Comparison of ENCODE assay signal across 1 cellular context in genomic region chr11:120125005-120125404, GRCh38.
TF ChIP-seq lines count a peak whose summit lies in the region.

No MANE protein-coding gene starts in this region.

TF ChIP-seq in K562, 482 proteins besides CTCF, POLR2A, EP300 and RAD21 (continued from another document and continues in another):
- TF ChIP-seq UBTF (IDR thresholded peaks at IDR 0.05; ENCODE audit: borderline replicate concordance in 1 of 2, low read depth in 2 of 2, low read length in 2 of 2): 0 out of 4 replicates have a peak, but pooled peaks of 1 of the 2 experiments have one; percentile 32
- TF ChIP-seq ZNF79 (CRISPR knock-in tag; IDR thresholded peaks at IDR 0.05; ENCODE audit: low read depth): no peak
- no peak for TF ChIP-seq SNRNP70 (optimal IDR thresholded peaks at IDR 0.05; ENCODE audit: low read depth, low read length)
- TF ChIP-seq ZNF274 (IDR thresholded peaks at IDR 0.05; ENCODE audit: borderline replicate concordance, low read depth, low read length): no peak
- TF ChIP-seq GTF2E2 (tag; IDR thresholded peaks at IDR 0.05): no peak
- TF ChIP-seq MYNN (IDR thresholded peaks at IDR 0.05): no peak
- no peak for TF ChIP-seq MYNN (CRISPR knock-in tag; IDR thresholded peaks at IDR 0.05)
- no peak for TF ChIP-seq BRF2 (IDR thresholded peaks at IDR 0.05; ENCODE audit: borderline replicate concordance, insufficient read depth, insufficient read length)
- no peak for TF ChIP-seq CHD1 (IDR thresholded peaks at IDR 0.05; ENCODE audit: low read length)
- no peak for TF ChIP-seq ZNF24 (IDR thresholded peaks at IDR 0.05)
- TF ChIP-seq PRPF4 (IDR thresholded peaks at IDR 0.05; ENCODE audit: insufficient read depth, low read depth, low read length, poor library complexity, severe bottlenecking): no peak
- TF ChIP-seq NBN (IDR thresholded peaks at IDR 0.05; ENCODE audit: low read depth): no peak
- no peak for TF ChIP-seq CC2D1A (IDR thresholded peaks at IDR 0.05)
- 0 out of 2 replicates have a peak, but pooled peaks have one; percentile 28 for TF ChIP-seq ZBTB7A (IDR thresholded peaks at IDR 0.05; ENCODE audit: borderline replicate concordance, control insufficient read depth, low read depth, low read length)
- TF ChIP-seq ARID3B (CRISPR knock-in tag; IDR thresholded peaks at IDR 0.05; ENCODE audit: borderline replicate concordance): no peak
- no peak for TF ChIP-seq RBM25 (IDR thresholded peaks at IDR 0.05; ENCODE audit: low read depth, low read length, severe bottlenecking)
- no peak for TF ChIP-seq ZKSCAN8 (CRISPR knock-in tag; IDR thresholded peaks at IDR 0.05)
- no peak for TF ChIP-seq TBP (optimal IDR thresholded peaks at IDR 0.05; ENCODE audit: low read depth, low read length)
- TF ChIP-seq ATF3 (IDR thresholded peaks at IDR 0.05): peak; percentile 83
- TF ChIP-seq ATF3 (CRISPR knock-in tag; conservative IDR thresholded peaks at IDR 0.05): no peak
- no peak for TF ChIP-seq ILK (tag; IDR thresholded peaks at IDR 0.05; ENCODE audit: borderline replicate concordance, low read depth)
- TF ChIP-seq HCFC1 (IDR thresholded peaks at IDR 0.05; ENCODE audit: low read depth, low read length): no peak
- 0 out of 2 replicates have a peak, but pooled peaks have one; percentile 10 for TF ChIP-seq TCF3 (CRISPR knock-in tag; IDR thresholded peaks at IDR 0.05)
- TF ChIP-seq RREB1 (CRISPR knock-in tag; IDR thresholded peaks at IDR 0.05): no peak
- no peak for TF ChIP-seq POU5F1 (IDR thresholded peaks at IDR 0.05; ENCODE audit: borderline replicate concordance, low read depth, low read length, partially characterized antibody)
- TF ChIP-seq MCM5 (IDR thresholded peaks at IDR 0.05; ENCODE audit: low read depth): no peak
- no peak for TF ChIP-seq ZNF324 (CRISPR knock-in tag; IDR thresholded peaks at IDR 0.05)
- no peak for TF ChIP-seq GATAD2B (IDR thresholded peaks at IDR 0.05; ENCODE audit: borderline replicate concordance)
- no peak for TF ChIP-seq ZNF232 (CRISPR knock-in tag; IDR thresholded peaks at IDR 0.05)
- TF ChIP-seq HMG20A (CRISPR knock-in tag; conservative IDR thresholded peaks at IDR 0.05): no peak
- TF ChIP-seq HNRNPUL1 (IDR thresholded peaks at IDR 0.05; ENCODE audit: low read length): no peak
- TF ChIP-seq CHAMP1 (IDR thresholded peaks at IDR 0.05): no peak
- no peak for TF ChIP-seq ZNF57 (CRISPR knock-in tag; IDR thresholded peaks at IDR 0.05)
- TF ChIP-seq ZNF436 (CRISPR knock-in tag; IDR thresholded peaks at IDR 0.05): no peak
- TF ChIP-seq CHD2 (IDR thresholded peaks at IDR 0.05; ENCODE audit: low read depth, low read length): no peak
- no peak for TF ChIP-seq ZC3H4 (CRISPR knock-in tag; IDR thresholded peaks at IDR 0.05; ENCODE audit: borderline replicate concordance)
- no peak for TF ChIP-seq NR4A1 (CRISPR knock-in tag; IDR thresholded peaks at IDR 0.05)
- no peak for TF ChIP-seq NR4A1 (tag; IDR thresholded peaks at IDR 0.05)
- no peak for TF ChIP-seq CREM (IDR thresholded peaks at IDR 0.05; ENCODE audit: low read depth)
- peak; percentile 69 for TF ChIP-seq SMARCE1 (IDR thresholded peaks at IDR 0.05)
- no peak for TF ChIP-seq PKNOX1 (IDR thresholded peaks at IDR 0.05)
- TF ChIP-seq ZFX (CRISPR knock-in tag; IDR thresholded peaks at IDR 0.05): no peak
- TF ChIP-seq PHTF2 (CRISPR knock-in tag; IDR thresholded peaks at IDR 0.05): no peak
- no peak for TF ChIP-seq PTRF (tag; IDR thresholded peaks at IDR 0.05)
- no peak for TF ChIP-seq RBM39 (optimal IDR thresholded peaks at IDR 0.05; ENCODE audit: low read depth, low read length)
- no peak for TF ChIP-seq SNIP1 (IDR thresholded peaks at IDR 0.05; ENCODE audit: low read depth)
- no peak for TF ChIP-seq RUNX1 (IDR thresholded peaks at IDR 0.05; ENCODE audit: low read depth)
- TF ChIP-seq MCM3 (IDR thresholded peaks at IDR 0.05): no peak
- TF ChIP-seq E2F6 (IDR thresholded peaks at IDR 0.05; ENCODE audit: borderline replicate concordance in 1 of 2, extremely low read depth in 1 of 2, insufficient read depth in 1 of 2, insufficient read length in 1 of 2, low read depth in 1 of 2, low read length in 1 of 2, poor library complexity in 1 of 2, severe bottlenecking in 1 of 2): no peak
- peak; percentile 64; the same call in 1 of the 2 replicates for TF ChIP-seq ZNF263 (CRISPR knock-in tag; IDR thresholded peaks at IDR 0.05; ENCODE audit: borderline replicate concordance)
- no peak for TF ChIP-seq SMARCB1 (IDR thresholded peaks at IDR 0.05; ENCODE audit: insufficient read length, low read depth)
- TF ChIP-seq FIP1L1 (IDR thresholded peaks at IDR 0.05; ENCODE audit: low read depth, low read length, poor library complexity, severe bottlenecking): no peak
- TF ChIP-seq PCBP1 (IDR thresholded peaks at IDR 0.05; ENCODE audit: low read depth, low read length, poor library complexity, severe bottlenecking): no peak
